Comparison of ENCODE assay signal across 1 cellular context in genomic region chr2:202148515-202149154, GRCh38.
TF ChIP-seq lines count a peak whose summit lies in the region.

No MANE protein-coding gene starts in this region.

TF ChIP-seq in IMR-90, 13 proteins besides CTCF, POLR2A, EP300 and RAD21 (continued from another document):
- TF ChIP-seq RCOR1 (IDR thresholded peaks at IDR 0.05; ENCODE audit: insufficient replicate concordance, low read length) (no peak), NFE2L2 (IDR thresholded peaks at IDR 0.05; ENCODE audit: low read depth, low read length) (no peak), SMC3 (IDR thresholded peaks at IDR 0.05; ENCODE audit: low read depth, low read length) (no peak)
- TF ChIP-seq, protein P1, sequence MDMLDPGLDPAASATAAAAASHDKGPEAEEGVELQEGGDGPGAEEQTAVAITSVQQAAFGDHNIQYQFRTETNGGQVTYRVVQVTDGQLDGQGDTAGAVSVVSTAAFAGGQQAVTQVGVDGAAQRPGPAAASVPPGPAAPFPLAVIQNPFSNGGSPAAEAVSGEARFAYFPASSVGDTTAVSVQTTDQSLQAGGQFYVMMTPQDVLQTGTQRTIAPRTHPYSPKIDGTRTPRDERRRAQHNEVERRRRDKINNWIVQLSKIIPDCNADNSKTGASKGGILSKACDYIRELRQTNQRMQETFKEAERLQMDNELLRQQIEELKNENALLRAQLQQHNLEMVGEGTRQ (IDR thresholded peaks at IDR 0.05; ENCODE audit: low read depth, low read length): no peak
